In genomic region chr4:34492414-34492813, GRCh38 we compare ENCODE assay signal across 16 cellular contexts.
"Had no signal": no experiment of that assay in that cellular context is flagged by ENCODE, and none has a peak within 500 bp of the region (broad histone marks: within the 10 kb centered on the region; RNA-seq: fewer than 3 reads in every experiment).

No MANE protein-coding gene starts in this region.

- ATAC-seq: left lobe of liver; naive thymus-derived CD4-positive, alpha-beta T cell; psoas muscle; right lobe of liver; stimulated activated memory B cell treated with anti-CD40 and anti-IgM and Interleukin-4, amounts not matched to agents 10 μg/mL and 1 μg/mL and 100 μg/mL, for 72 hours; upper lobe of right lung had no signal

- DNase-seq: dorsolateral prefrontal cortex; effector CD8-positive, alpha-beta T cell; foreskin melanocyte; head of caudate nucleus; mammary epithelial cell; naive thymus-derived CD4-positive, alpha-beta T cell; psoas muscle; retina; right lobe of liver; spleen; stimulated activated CD4-positive, alpha-beta T cell treated with anti-CD3 and anti-CD28 coated beads, Interleukin-15, amount 100 ng/mL, for 24 hours; stimulated activated CD4-positive, alpha-beta T cell treated with anti-CD3 and anti-CD28 coated beads, Interleukin-1b, Interleukin-23, amount 100 ng/mL, for 48 hours; stimulated activated CD4-positive, alpha-beta T cell treated with anti-CD3 and anti-CD28 coated beads, Interleukin-4, amount 100 ng/mL, for 24 hours; upper lobe of right lung had no signal
